Comparison of ENCODE assay signal across 16 cellular contexts in genomic region chr13:113139580-113139979, GRCh38. TPM values are rescaled to one million over a fixed set of nuclear protein-coding genes. Genes with fewer than 3 reads are reported as not detected.
DNase-seq lines count a peak whose midpoint lies in the region; ATAC-seq and TF ChIP-seq lines count a peak whose summit lies in the region.
"Had no signal": no experiment of that assay in that cellular context is flagged by ENCODE, and none has a peak within 500 bp of the region (broad histone marks: within the 10 kb centered on the region; RNA-seq: fewer than 3 reads in every experiment).

No MANE protein-coding gene starts in this region.

- TF ChIP-seq CTCF in right lobe of liver (IDR thresholded peaks at IDR 0.05) = no peak
- no peak for TF ChIP-seq CTCF in WERI-Rb-1 (IDR thresholded peaks at IDR 0.05; ENCODE audit: low read depth, low read length)
- TF ChIP-seq CTCF in sigmoid colon (IDR thresholded peaks at IDR 0.05) = no peak

- 47% methylated on average over 5 of the region's 5 CpGs for WGBS in right lobe of liver (ENCODE audit: insufficient coverage, low coverage, low lambda C conversion rate, missing lambda C conversion rate)
- 79 to 88% methylated on average over 5 of the region's 5 CpGs for WGBS in sigmoid colon, 2 donors

- no peak overlapping the region for H3K4me3 ChIP-seq in right lobe of liver
- H3K4me3 ChIP-seq in WERI-Rb-1 (ENCODE audit: low read depth, low read length) = no peak overlapping the region
- H3K4me3 ChIP-seq in sigmoid colon = no peak overlapping the region
- H3K4me3 ChIP-seq: A549, HAP-1 had no signal

- H3K4me1 ChIP-seq in right lobe of liver (peaks cover 0 to 28% (median 0%) of the 10 kb centered on the region in 4 donors), sigmoid colon (no peaks in the 10 kb centered on the region)
- H3K4me1 ChIP-seq: A549 had no signal

- intact Hi-C loops in right lobe of liver (cut with DNase I) = no loop called here
- intact Hi-C loops in sigmoid colon (cut with DNase I) = no loop called here

- DNase-seq in NCI-H146 (lab: John Stamatoyannopoulos, UW) = peak; percentile 27
- DNase-seq in NCI-H146 treated with DMSO at 0.1 percent for 48 hours (lab: John Stamatoyannopoulos, UW; ENCODE audit: unreplicated experiment) = no peak
- peak; percentile 8 for DNase-seq in ecto neural progenitor cell (ENCODE audit: low spot score)
- DNase-seq in right lobe of liver = no peak
- no peak for DNase-seq in WERI-Rb-1
- no peak for DNase-seq in activated naive CD4-positive, alpha-beta T cell treated with anti-CD3 and anti-CD28 coated beads, Interleukin-2, amount 50 U/mL, for 16 hours
- DNase-seq in sigmoid colon = no peak
- DNase-seq: AML-193; CD4-positive, alpha-beta T cell; DMS79 treated with DMSO at 0.1 percent for 48 hours; GOT3 had no signal

- peaks cover 0 to 13% (median 0%) of the 10 kb centered on the region in 4 donors for H3K36me3 ChIP-seq in right lobe of liver
- H3K36me3 ChIP-seq in WERI-Rb-1 = no peaks in the 10 kb centered on the region
- H3K36me3 ChIP-seq in sigmoid colon = no peaks in the 10 kb centered on the region
- H3K36me3 ChIP-seq: HAP-1 had no signal

- H3K9me3 ChIP-seq in right lobe of liver (no peaks in the 10 kb centered on the region), WERI-Rb-1 (ENCODE audit: severe bottlenecking) (no peaks in the 10 kb centered on the region), sigmoid colon (no peaks in the 10 kb centered on the region)
- H3K9me3 ChIP-seq: A549 had no signal

- ATAC-seq in right lobe of liver = peak in 3 of 4 donors; percentile 34 to 52 (median 43)
- ATAC-seq in GM18861 (IDR thresholded peaks at IDR 0.05; ENCODE audit: unreplicated experiment) = no peak
- ATAC-seq: A549 had no signal

- TF ChIP-seq EP300 in sigmoid colon (IDR thresholded peaks at IDR 0.05) = no peak

- TF ChIP-seq POLR2A in right lobe of liver (IDR thresholded peaks at IDR 0.05) = no peak
- no peak for TF ChIP-seq POLR2A in sigmoid colon (IDR thresholded peaks at IDR 0.05)

- H3K27ac ChIP-seq in right lobe of liver (peak overlapping the region; percentile 42 to 68 (median 68)), WERI-Rb-1 (no peak overlapping the region), sigmoid colon (no peak overlapping the region)
- H3K27ac ChIP-seq: 22Rv1, A549 had no signal

- H3K27me3 ChIP-seq in right lobe of liver (no peaks in the 10 kb centered on the region), WERI-Rb-1 (ENCODE audit: insufficient read depth, low read depth, severe bottlenecking) (no peaks in the 10 kb centered on the region), sigmoid colon (no peaks in the 10 kb centered on the region)

RNA-seq across cellular contexts. Expression of gene F10, which starts 17.0 kb away (rescaled TPM):
- 100 to 1,000 TPM; 108 to 157 (median 132) TPM for total RNA-seq in right lobe of liver
- total RNA-seq in sigmoid colon = 1 to 10 TPM; 3.8 to 10.0 (median 6.8) TPM
- 1 to 10 TPM in 2 of 3 donors, not detected in 1; 2.4 to 3.0 TPM for polyA plus RNA-seq in sigmoid colon
- total RNA-seq: CD4-positive, alpha-beta T cell had no signal

RNA-seq across cellular contexts. Expression of gene PROZ, which starts 18.9 kb away (rescaled TPM):
- total RNA-seq in right lobe of liver = 10 to 100 TPM; 11.2 to 71.2 (median 56.9) TPM
- not detected for total RNA-seq in sigmoid colon
- under 1 TPM in 1 of 3 donors, not detected in 2; 0.10 TPM for polyA plus RNA-seq in sigmoid colon
- total RNA-seq: CD4-positive, alpha-beta T cell had no signal
- polyA plus RNA-seq: A549, BJ had no signal

RNA-seq across cellular contexts. Expression of gene F7, which starts 34.0 kb away (rescaled TPM):
- total RNA-seq in right lobe of liver (100 to 1,000 TPM in 2 of 6 experiments, 10 to 100 TPM in 4; 42.9 to 147 (median 84.2) TPM), sigmoid colon (not detected)
- under 1 TPM in 1 of 3 donors, not detected in 2; 0.36 TPM for polyA plus RNA-seq in sigmoid colon
- total RNA-seq: CD4-positive, alpha-beta T cell had no signal

Comparison
In these comparisons a context has a peak if more than half of its experiments do, and no peak if none do; other contexts are left out.
1. DNase-seq: peak in NCI-H146 (single experiment) and ecto neural progenitor cell (single experiment); none in NCI-H146 treated with DMSO at 0.1 percent for 48 hours (single experiment), right lobe of liver (0 of 3), WERI-Rb-1 (single experiment), activated naive CD4-positive, alpha-beta T cell treated with anti-CD3 and anti-CD28 coated beads, Interleukin-2, amount 50 U/mL, for 16 hours (single experiment) and sigmoid colon (single experiment).
2. H3K27ac ChIP-seq: peak in right lobe of liver (3 of 3); none in WERI-Rb-1 (single experiment) and sigmoid colon (0 of 4).
3. RNA of gene F10, which starts 17.0 kb away (total RNA-seq): 108 to 157 TPM in right lobe of liver; 3.8 to 10.0 TPM in sigmoid colon; every median in the first group is over 4 times any median in the second.
4. RNA of gene PROZ, which starts 18.9 kb away (total RNA-seq): 11.2 to 71.2 TPM in right lobe of liver; not detected in sigmoid colon; every median in the first group is over 10 times any median in the second.
5. RNA of gene F7, which starts 34.0 kb away (total RNA-seq): 42.9 to 147 TPM in right lobe of liver; not detected in sigmoid colon; every median in the first group is over 10 times any median in the second.